Comparison of ENCODE assay signal across 1 cellular context in the genomic region with DNA sequence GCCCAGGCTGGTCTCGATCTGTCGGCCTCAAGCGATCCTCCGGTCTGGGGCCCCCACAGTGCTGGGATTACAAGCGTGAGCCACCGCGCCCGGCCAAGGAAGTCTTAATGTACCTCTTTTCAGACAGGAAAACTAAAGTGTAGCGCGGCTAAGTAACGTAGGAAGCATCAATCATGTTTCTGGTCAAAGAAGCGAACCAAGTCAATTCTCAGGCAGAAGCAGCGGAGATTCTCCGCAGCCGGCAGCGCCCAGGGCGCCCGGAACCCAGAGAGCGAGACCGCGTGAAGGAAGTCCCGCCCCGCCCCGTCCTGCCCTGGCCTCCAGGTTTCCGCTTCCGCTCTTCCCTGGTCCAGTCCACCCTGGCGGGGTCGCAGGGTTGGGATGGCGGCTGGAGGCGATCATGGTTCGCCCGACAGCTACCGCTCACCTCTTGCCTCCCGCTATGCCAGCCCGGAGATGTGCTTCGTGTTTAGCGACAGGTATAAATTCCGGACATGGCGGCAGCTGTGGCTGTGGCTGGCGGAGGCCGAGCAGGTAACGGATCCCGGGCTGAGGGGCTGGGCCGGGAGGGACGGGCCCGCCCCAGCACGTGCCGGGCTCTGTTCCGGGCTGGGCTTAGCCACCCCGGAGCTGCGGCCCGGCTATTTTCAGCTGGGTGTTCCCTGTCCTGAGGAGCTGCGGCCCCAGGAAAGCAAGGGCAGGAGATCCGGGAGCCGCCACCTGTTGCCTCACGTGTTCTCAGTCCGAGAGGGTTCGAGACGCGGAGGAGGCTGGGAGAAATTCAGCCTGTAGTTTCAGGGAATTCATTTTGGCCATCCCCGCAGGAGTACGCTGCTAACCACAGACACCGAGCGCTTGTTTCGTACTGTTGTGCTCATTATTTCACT.
TF ChIP-seq lines count a peak whose summit lies in the region.

A gene (plus strand): TSS at position 323 of the 887 bp plus-strand sequence. CDS start 59 bp downstream, at position 382.

TF ChIP-seq in HEK293, 187 proteins besides CTCF, POLR2A, EP300 and RAD21 (continued from another document and continues in another):
- TF ChIP-seq, protein P1, sequence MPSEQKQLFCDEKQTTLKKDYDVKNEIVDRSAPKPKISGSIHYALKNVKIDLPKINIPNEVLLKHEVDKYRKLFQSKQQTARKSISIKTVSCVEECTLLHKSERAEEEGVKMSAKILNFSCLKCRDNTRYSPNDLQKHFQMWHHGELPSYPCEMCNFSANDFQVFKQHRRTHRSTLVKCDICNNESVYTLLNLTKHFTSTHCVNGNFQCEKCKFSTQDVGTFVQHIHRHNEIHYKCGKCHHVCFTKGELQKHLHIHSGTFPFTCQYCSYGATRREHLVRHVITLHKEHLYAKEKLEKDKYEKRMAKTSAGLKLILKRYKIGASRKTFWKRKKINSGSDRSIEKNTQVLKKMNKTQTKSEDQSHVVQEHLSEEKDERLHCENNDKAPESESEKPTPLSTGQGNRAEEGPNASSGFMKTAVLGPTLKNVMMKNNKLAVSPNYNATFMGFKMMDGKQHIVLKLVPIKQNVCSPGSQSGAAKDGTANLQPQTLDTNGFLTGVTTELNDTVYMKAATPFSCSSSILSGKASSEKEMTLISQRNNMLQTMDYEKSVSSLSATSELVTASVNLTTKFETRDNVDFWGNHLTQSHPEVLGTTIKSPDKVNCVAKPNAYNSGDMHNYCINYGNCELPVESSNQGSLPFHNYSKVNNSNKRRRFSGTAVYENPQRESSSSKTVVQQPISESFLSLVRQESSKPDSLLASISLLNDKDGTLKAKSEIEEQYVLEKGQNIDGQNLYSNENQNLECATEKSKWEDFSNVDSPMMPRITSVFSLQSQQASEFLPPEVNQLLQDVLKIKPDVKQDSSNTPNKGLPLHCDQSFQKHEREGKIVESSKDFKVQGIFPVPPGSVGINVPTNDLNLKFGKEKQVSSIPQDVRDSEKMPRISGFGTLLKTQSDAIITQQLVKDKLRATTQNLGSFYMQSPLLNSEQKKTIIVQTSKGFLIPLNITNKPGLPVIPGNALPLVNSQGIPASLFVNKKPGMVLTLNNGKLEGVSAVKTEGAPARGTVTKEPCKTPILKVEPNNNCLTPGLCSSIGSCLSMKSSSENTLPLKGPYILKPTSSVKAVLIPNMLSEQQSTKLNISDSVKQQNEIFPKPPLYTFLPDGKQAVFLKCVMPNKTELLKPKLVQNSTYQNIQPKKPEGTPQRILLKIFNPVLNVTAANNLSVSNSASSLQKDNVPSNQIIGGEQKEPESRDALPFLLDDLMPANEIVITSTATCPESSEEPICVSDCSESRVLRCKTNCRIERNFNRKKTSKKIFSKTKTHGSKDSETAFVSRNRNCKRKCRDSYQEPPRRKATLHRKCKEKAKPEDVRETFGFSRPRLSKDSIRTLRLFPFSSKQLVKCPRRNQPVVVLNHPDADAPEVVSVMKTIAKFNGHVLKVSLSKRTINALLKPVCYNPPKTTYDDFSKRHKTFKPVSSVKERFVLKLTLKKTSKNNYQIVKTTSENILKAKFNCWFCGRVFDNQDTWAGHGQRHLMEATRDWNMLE (tag by site-specific recombination; conservative IDR thresholded peaks at IDR 0.05; ENCODE audit: low read depth) = peak; percentile 81
- TF ChIP-seq ZNF654 (tag by site-specific recombination; IDR thresholded peaks at IDR 0.05; ENCODE audit: low read depth) = no peak
- TF ChIP-seq ZNF555 (tag by site-specific recombination; conservative IDR thresholded peaks at IDR 0.05) = no peak
- TF ChIP-seq ZBTB7A (tag by site-specific recombination; IDR thresholded peaks at IDR 0.05; ENCODE audit: low read depth) = peak; percentile 76; the same call in 1 of the 2 replicates
- no peak for TF ChIP-seq ZSCAN16 (tag by site-specific recombination; IDR thresholded peaks at IDR 0.05)
- TF ChIP-seq ZNF843 (tag by site-specific recombination; IDR thresholded peaks at IDR 0.05) = no peak; the same call in 1 of the 2 replicates
- TF ChIP-seq, protein P2, sequence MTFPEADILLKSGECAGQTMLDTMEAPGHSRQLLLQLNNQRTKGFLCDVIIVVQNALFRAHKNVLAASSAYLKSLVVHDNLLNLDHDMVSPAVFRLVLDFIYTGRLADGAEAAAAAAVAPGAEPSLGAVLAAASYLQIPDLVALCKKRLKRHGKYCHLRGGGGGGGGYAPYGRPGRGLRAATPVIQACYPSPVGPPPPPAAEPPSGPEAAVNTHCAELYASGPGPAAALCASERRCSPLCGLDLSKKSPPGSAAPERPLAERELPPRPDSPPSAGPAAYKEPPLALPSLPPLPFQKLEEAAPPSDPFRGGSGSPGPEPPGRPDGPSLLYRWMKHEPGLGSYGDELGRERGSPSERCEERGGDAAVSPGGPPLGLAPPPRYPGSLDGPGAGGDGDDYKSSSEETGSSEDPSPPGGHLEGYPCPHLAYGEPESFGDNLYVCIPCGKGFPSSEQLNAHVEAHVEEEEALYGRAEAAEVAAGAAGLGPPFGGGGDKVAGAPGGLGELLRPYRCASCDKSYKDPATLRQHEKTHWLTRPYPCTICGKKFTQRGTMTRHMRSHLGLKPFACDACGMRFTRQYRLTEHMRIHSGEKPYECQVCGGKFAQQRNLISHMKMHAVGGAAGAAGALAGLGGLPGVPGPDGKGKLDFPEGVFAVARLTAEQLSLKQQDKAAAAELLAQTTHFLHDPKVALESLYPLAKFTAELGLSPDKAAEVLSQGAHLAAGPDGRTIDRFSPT (tag by site-specific recombination; IDR thresholded peaks at IDR 0.05) = no peak
- TF ChIP-seq ZNF169 (tag by site-specific recombination; IDR thresholded peaks at IDR 0.05) = no peak
- no peak for TF ChIP-seq ZNF624 (tag by site-specific recombination; IDR thresholded peaks at IDR 0.05)
- peak; percentile 90 for TF ChIP-seq SP7 (tag by site-specific recombination; IDR thresholded peaks at IDR 0.05)
- 0 out of 2 replicates have a peak, but pooled peaks have one; percentile 25 for TF ChIP-seq ZSCAN23 (tag by site-specific recombination; IDR thresholded peaks at IDR 0.05)
- TF ChIP-seq, protein P3, sequence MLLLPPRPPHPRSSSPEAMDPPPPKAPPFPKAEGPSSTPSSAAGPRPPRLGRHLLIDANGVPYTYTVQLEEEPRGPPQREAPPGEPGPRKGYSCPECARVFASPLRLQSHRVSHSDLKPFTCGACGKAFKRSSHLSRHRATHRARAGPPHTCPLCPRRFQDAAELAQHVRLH (tag by site-specific recombination; IDR thresholded peaks at IDR 0.05) = peak; percentile 88
- TF ChIP-seq, protein P4, sequence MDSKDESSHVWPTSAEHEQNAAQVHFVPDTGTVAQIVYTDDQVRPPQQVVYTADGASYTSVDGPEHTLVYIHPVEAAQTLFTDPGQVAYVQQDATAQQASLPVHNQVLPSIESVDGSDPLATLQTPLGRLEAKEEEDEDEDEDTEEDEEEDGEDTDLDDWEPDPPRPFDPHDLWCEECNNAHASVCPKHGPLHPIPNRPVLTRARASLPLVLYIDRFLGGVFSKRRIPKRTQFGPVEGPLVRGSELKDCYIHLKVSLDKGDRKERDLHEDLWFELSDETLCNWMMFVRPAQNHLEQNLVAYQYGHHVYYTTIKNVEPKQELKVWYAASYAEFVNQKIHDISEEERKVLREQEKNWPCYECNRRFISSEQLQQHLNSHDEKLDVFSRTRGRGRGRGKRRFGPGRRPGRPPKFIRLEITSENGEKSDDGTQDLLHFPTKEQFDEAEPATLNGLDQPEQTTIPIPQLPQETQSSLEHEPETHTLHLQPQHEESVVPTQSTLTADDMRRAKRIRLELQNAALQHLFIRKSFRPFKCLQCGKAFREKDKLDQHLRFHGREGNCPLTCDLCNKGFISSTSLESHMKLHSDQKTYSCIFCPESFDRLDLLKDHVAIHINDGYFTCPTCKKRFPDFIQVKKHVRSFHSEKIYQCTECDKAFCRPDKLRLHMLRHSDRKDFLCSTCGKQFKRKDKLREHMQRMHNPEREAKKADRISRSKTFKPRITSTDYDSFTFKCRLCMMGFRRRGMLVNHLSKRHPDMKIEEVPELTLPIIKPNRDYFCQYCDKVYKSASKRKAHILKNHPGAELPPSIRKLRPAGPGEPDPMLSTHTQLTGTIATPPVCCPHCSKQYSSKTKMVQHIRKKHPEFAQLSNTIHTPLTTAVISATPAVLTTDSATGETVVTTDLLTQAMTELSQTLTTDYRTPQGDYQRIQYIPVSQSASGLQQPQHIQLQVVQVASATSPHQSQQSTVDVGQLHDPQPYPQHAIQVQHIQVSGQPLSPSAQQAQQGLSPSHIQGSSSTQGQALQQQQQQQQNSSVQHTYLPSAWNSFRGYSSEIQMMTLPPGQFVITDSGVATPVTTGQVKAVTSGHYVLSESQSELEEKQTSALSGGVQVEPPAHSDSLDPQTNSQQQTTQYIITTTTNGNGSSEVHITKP (tag by site-specific recombination; IDR thresholded peaks at IDR 0.05) = peak; percentile 99
- TF ChIP-seq ZNF114 (tag by site-specific recombination; IDR thresholded peaks at IDR 0.05) = no peak
- no peak for TF ChIP-seq ZNF211 (tag by site-specific recombination; IDR thresholded peaks at IDR 0.05; ENCODE audit: low read depth)
- peak; percentile 82; the same call in 1 of the 2 replicates for TF ChIP-seq OVOL3 (tag by site-specific recombination; IDR thresholded peaks at IDR 0.05)
- TF ChIP-seq ZNF341 (tag by site-specific recombination; IDR thresholded peaks at IDR 0.05; ENCODE audit: low read depth) = peak; percentile 99
- TF ChIP-seq ZNF585B (tag by site-specific recombination; IDR thresholded peaks at IDR 0.05) = no peak
- TF ChIP-seq FEZF1 (tag by site-specific recombination; IDR thresholded peaks at IDR 0.05) = no peak
- TF ChIP-seq KLF10 (tag by site-specific recombination; IDR thresholded peaks at IDR 0.05) = peak; percentile 50
- TF ChIP-seq, protein P5, sequence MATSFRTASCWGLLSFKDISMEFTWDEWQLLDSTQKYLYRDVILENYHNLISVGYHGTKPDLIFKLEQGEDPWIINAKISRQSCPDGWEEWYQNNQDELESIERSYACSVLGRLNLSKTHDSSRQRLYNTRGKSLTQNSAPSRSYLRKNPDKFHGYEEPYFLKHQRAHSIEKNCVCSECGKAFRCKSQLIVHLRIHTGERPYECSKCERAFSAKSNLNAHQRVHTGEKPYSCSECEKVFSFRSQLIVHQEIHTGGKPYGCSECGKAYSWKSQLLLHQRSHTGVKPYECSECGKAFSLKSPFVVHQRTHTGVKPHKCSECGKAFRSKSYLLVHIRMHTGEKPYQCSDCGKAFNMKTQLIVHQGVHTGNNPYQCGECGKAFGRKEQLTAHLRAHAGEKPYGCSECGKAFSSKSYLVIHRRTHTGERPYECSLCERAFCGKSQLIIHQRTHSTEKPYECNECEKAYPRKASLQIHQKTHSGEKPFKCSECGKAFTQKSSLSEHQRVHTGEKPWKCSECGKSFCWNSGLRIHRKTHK (tag by site-specific recombination; IDR thresholded peaks at IDR 0.05) = no peak
- TF ChIP-seq HOXC10 (CRISPR knock-in tag; IDR thresholded peaks at IDR 0.05) = no peak
- peak; percentile 99 for TF ChIP-seq SCRT2 (tag by site-specific recombination; IDR thresholded peaks at IDR 0.05)
- TF ChIP-seq, protein P6, sequence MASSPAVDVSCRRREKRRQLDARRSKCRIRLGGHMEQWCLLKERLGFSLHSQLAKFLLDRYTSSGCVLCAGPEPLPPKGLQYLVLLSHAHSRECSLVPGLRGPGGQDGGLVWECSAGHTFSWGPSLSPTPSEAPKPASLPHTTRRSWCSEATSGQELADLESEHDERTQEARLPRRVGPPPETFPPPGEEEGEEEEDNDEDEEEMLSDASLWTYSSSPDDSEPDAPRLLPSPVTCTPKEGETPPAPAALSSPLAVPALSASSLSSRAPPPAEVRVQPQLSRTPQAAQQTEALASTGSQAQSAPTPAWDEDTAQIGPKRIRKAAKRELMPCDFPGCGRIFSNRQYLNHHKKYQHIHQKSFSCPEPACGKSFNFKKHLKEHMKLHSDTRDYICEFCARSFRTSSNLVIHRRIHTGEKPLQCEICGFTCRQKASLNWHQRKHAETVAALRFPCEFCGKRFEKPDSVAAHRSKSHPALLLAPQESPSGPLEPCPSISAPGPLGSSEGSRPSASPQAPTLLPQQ (tag by site-specific recombination; IDR thresholded peaks at IDR 0.05) = peak; percentile 89
- no peak for TF ChIP-seq ZBTB48 (tag by site-specific recombination; IDR thresholded peaks at IDR 0.05)
- no peak for TF ChIP-seq ZNF37A (tag by site-specific recombination; IDR thresholded peaks at IDR 0.05)
- TF ChIP-seq ZNF223 (tag by site-specific recombination; IDR thresholded peaks at IDR 0.05) = no peak
- TF ChIP-seq, protein P7, sequence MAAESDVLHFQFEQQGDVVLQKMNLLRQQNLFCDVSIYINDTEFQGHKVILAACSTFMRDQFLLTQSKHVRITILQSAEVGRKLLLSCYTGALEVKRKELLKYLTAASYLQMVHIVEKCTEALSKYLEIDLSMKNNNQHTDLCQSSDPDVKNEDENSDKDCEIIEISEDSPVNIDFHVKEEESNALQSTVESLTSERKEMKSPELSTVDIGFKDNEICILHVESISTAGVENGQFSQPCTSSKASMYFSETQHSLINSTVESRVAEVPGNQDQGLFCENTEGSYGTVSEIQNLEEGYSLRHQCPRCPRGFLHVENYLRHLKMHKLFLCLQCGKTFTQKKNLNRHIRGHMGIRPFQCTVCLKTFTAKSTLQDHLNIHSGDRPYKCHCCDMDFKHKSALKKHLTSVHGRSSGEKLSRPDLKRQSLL (tag by site-specific recombination; IDR thresholded peaks at IDR 0.05) = no peak
- TF ChIP-seq, protein P8, sequence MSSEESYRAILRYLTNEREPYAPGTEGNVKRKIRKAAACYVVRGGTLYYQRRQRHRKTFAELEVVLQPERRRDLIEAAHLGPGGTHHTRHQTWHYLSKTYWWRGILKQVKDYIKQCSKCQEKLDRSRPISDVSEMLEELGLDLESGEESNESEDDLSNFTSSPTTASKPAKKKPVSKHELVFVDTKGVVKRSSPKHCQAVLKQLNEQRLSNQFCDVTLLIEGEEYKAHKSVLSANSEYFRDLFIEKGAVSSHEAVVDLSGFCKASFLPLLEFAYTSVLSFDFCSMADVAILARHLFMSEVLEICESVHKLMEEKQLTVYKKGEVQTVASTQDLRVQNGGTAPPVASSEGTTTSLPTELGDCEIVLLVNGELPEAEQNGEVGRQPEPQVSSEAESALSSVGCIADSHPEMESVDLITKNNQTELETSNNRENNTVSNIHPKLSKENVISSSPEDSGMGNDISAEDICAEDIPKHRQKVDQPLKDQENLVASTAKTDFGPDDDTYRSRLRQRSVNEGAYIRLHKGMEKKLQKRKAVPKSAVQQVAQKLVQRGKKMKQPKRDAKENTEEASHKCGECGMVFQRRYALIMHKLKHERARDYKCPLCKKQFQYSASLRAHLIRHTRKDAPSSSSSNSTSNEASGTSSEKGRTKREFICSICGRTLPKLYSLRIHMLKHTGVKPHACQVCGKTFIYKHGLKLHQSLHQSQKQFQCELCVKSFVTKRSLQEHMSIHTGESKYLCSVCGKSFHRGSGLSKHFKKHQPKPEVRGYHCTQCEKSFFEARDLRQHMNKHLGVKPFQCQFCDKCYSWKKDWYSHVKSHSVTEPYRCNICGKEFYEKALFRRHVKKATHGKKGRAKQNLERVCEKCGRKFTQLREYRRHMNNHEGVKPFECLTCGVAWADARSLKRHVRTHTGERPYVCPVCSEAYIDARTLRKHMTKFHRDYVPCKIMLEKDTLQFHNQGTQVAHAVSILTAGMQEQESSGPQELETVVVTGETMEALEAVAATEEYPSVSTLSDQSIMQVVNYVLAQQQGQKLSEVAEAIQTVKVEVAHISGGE (tag by site-specific recombination; conservative IDR thresholded peaks at IDR 0.05; ENCODE audit: low read depth) = peak; percentile 94
